In the genomic region with DNA sequence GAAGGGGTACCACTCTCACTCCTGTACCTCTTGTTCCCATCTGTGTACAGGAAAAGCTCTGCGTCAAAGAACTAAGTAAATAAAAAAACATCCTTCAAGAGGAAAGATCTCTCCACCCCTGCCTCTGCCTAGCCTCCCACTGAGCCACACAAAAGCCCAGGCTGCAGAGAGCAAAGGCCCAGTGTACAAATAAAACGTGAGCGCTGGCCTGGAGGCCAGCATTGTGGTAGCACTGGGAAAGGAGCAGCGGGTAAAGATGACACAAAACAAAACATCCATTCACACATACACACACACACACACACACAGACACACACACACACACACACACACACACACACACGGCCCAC, we compare ENCODE assay signal across 10 cellular contexts. TPM values are rescaled to one million over a fixed set of nuclear protein-coding genes. Genes with fewer than 3 reads are reported as not detected.
DNase-seq lines count a peak whose midpoint lies in the region; ATAC-seq and TF ChIP-seq lines count a peak whose summit lies in the region.
"Had no signal": no experiment of that assay in that cellular context is flagged by ENCODE, and none has a peak within 500 bp of the region (broad histone marks: within the 10 kb centered on the region; RNA-seq: fewer than 3 reads in every experiment).

No MANE protein-coding gene starts in this region.

- POLR2A ChIA-PET in T-cell (lab: Charles Lee): interaction anchor here in 1 of 2 donors (1.6 kb wide), 1 partner anchor 15 kb away, joined by 7 read pairs; no protein-coding TSS in a partner anchor

- TF ChIP-seq EP300 in stomach (IDR thresholded peaks at IDR 0.05): no peak

- no peak for ATAC-seq in T-cell (replicated peaks in 1 of 4)
- ATAC-seq in GM19023 (IDR thresholded peaks at IDR 0.05; ENCODE audit: unreplicated experiment): no peak

- H3K4me1 ChIP-seq in esophagus (ENCODE audit: control insufficient read depth in 2 of 2, insufficient read depth in 2 of 2, low read length in 1 of 2) (peaks cover 32 to 54% of the 10 kb centered on the region in 2 donors), stomach (peaks cover 37 to 99% (median 79%) of the 10 kb centered on the region in 4 donors)

- 68 to 79% methylated on average over 5 of the region's 5 CpGs for WGBS in esophagus, 2 donors
- WGBS in stomach, 5 donors: 70 to 83% (median 80%) methylated on average over 5 of the region's 5 CpGs

- H3K27ac Mint-ChIP-seq in activated T-cell treated with anti-CD3 and anti-CD28 coated beads, Interleukin-2, amount 50 U/mL, for 24 hours: peak overlapping the region; percentile 95
- peak overlapping the region; percentile 87 to 95 for H3K27ac Mint-ChIP-seq in T-cell

- H3K9me3 ChIP-seq in esophagus (ENCODE audit: control insufficient read depth in 2 of 2, insufficient read depth in 1 of 2, low read depth in 1 of 2, low read length in 1 of 2) (no peaks in the 10 kb centered on the region), stomach (no peaks in the 10 kb centered on the region)

- no peaks in the 10 kb centered on the region for H3K27me3 ChIP-seq in esophagus (ENCODE audit: control insufficient read depth in 1 of 2, insufficient read depth in 2 of 2, low read length in 2 of 2)
- no peaks in the 10 kb centered on the region for H3K27me3 ChIP-seq in stomach

- intact Hi-C loops in stomach (cut with DNase I; ENCODE audit: low total_unique reads): no loop called here

- TF ChIP-seq CTCF in stomach (IDR thresholded peaks at IDR 0.05) (no peak), foreskin fibroblast (IDR thresholded peaks at IDR 0.05; ENCODE audit: low read depth, low read length) (no peak)

- H3K36me3 ChIP-seq in esophagus (ENCODE audit: control insufficient read depth in 2 of 2, insufficient read depth in 2 of 2, low read length in 1 of 2): peaks cover 19 to 33% of the 10 kb centered on the region in 2 donors
- peaks cover 32 to 71% (median 56%) of the 10 kb centered on the region in 4 donors for H3K36me3 ChIP-seq in stomach

- CTCF ChIA-PET in T-cell (lab: Charles Lee): interaction anchor here (1.4 to 1.9 kb wide), 3 partner anchors 9 to 16 kb away, joined by 3 to 4 read pairs (median 3); no protein-coding TSS in a partner anchor

- H3K4me1 Mint-ChIP-seq in activated T-cell treated with anti-CD3 and anti-CD28 coated beads, Interleukin-2, amount 50 U/mL, for 24 hours (ENCODE audit: low read depth): peaks cover 100% of the 10 kb centered on the region
- peaks cover 95 to 99% (median 98%) of the 10 kb centered on the region in 3 donors for H3K4me1 Mint-ChIP-seq in T-cell

- H3K4me3 ChIP-seq in esophagus (ENCODE audit: low read depth in 1 of 2, low read length in 2 of 2) (no peak overlapping the region), stomach (no peak overlapping the region), foreskin fibroblast (ENCODE audit: low read depth in 1 of 2, low read length in 2 of 2) (no peak overlapping the region)

- no peak for TF ChIP-seq POLR2A in stomach (IDR thresholded peaks at IDR 0.05)

- H3K36me3 Mint-ChIP-seq in activated T-cell treated with anti-CD3 and anti-CD28 coated beads, Interleukin-2, amount 50 U/mL, for 24 hours (ENCODE audit: low read depth): peaks cover 97% of the 10 kb centered on the region
- H3K36me3 Mint-ChIP-seq in T-cell: peaks cover 44% of the 10 kb centered on the region

- no peak overlapping the region for H3K4me3 Mint-ChIP-seq in activated T-cell treated with anti-CD3 and anti-CD28 coated beads, Interleukin-2, amount 50 U/mL, for 24 hours
- peak overlapping the region in 2 of 3 donors; percentile 28 to 87 for H3K4me3 Mint-ChIP-seq in T-cell

- no peak for DNase-seq in activated T-cell treated with anti-CD3 and anti-CD28 coated beads, Interleukin-2, amount 50 U/mL, for 24 hours
- no peak for DNase-seq in activated T-cell treated with anti-CD3 and anti-CD28 coated beads, Interleukin-2, amount 50 U/mL, for 1 hour
- DNase-seq in T-cell: no peak
- DNase-seq in stomach: no peak
- DNase-seq in foreskin fibroblast: no peak
- DNase-seq in NCI-H1105 treated with DMSO at 0.1 percent for 48 hours (lab: John Stamatoyannopoulos, UW): no peak
- DNase-seq: central memory CD4-positive, alpha-beta T cell; nucleus accumbens had no signal

- H3K27me3 Mint-ChIP-seq in activated T-cell treated with anti-CD3 and anti-CD28 coated beads, Interleukin-2, amount 50 U/mL, for 24 hours: no peaks in the 10 kb centered on the region
- no peaks in the 10 kb centered on the region for H3K27me3 Mint-ChIP-seq in T-cell

- no peaks in the 10 kb centered on the region for H3K9me3 Mint-ChIP-seq in activated T-cell treated with anti-CD3 and anti-CD28 coated beads, Interleukin-2, amount 50 U/mL, for 24 hours
- no peaks in the 10 kb centered on the region for H3K9me3 Mint-ChIP-seq in T-cell

- H3K27ac ChIP-seq in esophagus (ENCODE audit: low read depth in 2 of 2, low read length in 1 of 2) (peak overlapping the region; percentile 30 to 70), stomach (peak overlapping the region in 4 of 5 donors; percentile 17 to 86 (median 60))

RNA-seq across cellular contexts. Expression of gene WDR1, which starts 13.6 kb away (rescaled TPM):
- 100 to 1,000 TPM; 268 to 308 (median 304) TPM for total RNA-seq in T-cell
- polyA plus RNA-seq in esophagus: 100 to 1,000 TPM in 1 of 2 donors, 10 to 100 TPM in 1; 73.8 to 170 TPM
- total RNA-seq in stomach: 100 to 1,000 TPM in 3 of 5 donors, 10 to 100 TPM in 2; 52.4 to 167 (median 104) TPM
- polyA plus RNA-seq in stomach: 100 to 1,000 TPM in 2 of 3 donors, 10 to 100 TPM in 1; 91.2 to 145 (median 115) TPM
